13 cellular contexts compared by ENCODE assay signal in the genomic region with DNA sequence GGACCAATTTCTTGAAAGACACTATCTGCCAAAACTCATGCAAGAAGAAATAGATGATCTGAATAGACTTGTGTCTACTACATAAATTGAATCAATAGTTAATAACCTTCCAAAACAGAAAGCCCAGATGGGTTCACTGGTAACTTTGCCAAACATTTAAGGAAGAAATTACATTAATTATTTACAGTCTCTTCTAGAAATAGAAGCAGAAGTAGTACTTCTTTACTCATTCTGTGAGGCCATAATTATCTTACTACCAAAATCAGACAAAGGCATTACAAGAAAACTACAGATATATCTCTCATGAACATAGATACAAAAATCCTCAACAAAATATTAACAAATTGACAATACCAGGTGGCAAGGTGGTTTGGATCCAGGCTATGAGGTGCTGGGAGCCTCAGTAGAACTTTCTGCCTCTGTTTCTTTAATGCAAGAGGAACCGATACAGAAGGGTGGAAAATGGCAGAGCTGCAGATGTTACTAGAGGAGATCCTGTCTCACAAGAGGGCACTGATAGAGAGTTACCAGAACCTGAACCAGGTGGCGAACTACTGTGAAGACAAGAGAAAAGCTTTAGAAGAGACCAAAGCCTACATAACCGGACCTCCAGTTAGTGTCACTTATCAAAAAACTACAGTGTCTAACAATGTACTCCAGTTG. TPM values are rescaled to one million over a fixed set of nuclear protein-coding genes. Genes with fewer than 3 reads are reported as not detected.
DNase-seq lines count a peak whose midpoint lies in the region; ATAC-seq and TF ChIP-seq lines count a peak whose summit lies in the region.
"Had no signal": no experiment of that assay in that cellular context is flagged by ENCODE, and none has a peak within 500 bp of the region (broad histone marks: within the 10 kb centered on the region; RNA-seq: fewer than 3 reads in every experiment).

No MANE protein-coding gene starts in this region.

- H3K9me3 Mint-ChIP-seq in stimulated activated memory B cell treated with anti-CD40 and anti-IgM and Interleukin-4, amounts not matched to agents 10 μg/mL and 1 μg/mL and 100 μg/mL, for 72 hours: peaks cover 3% of the 10 kb centered on the region

- no peaks in the 10 kb centered on the region for H3K36me3 ChIP-seq in esophagus muscularis mucosa
- H3K36me3 ChIP-seq in uterus: no peaks in the 10 kb centered on the region
- H3K36me3 ChIP-seq: BLaER1 treated with 17β-estradiol and CSF1 and Interleukin-3, amounts not matched to agents 10 nM and 100 nM; cardiac muscle cell had no signal

- no peak overlapping the region for H3K4me3 ChIP-seq in esophagus muscularis mucosa
- no peak overlapping the region for H3K4me3 ChIP-seq in uterus
- H3K4me3 ChIP-seq: BLaER1 treated with 17β-estradiol and CSF1 and Interleukin-3, amounts not matched to agents 10 nM and 100 nM; cardiac muscle cell had no signal

- WGBS in esophagus muscularis mucosa: 98% methylated on average over 3 of the region's 3 CpGs

- H3K36me3 Mint-ChIP-seq in stimulated activated memory B cell treated with anti-CD40 and anti-IgM and Interleukin-4, amounts not matched to agents 10 μg/mL and 1 μg/mL and 100 μg/mL, for 72 hours: no peaks in the 10 kb centered on the region

- DNase-seq in esophagus muscularis mucosa (ENCODE audit: extremely low spot score) (no peak), uterus (no peak)
- no peak for DNase-seq in stimulated activated naive CD4-positive, alpha-beta T cell (lab: John Stamatoyannopoulos, UW)
- DNase-seq: activated CD8-positive, alpha-beta T cell treated with anti-CD3 and anti-CD28 coated beads, Interleukin-2, amount 10 ng/mL, durations not matched to agents 7 days and 5 days; activated naive CD4-positive, alpha-beta T cell treated with Interleukin-2 at 50 U/mL for 16 hours had no signal

- H3K4me1 ChIP-seq in esophagus muscularis mucosa (no peaks in the 10 kb centered on the region), uterus (no peaks in the 10 kb centered on the region)

- peak overlapping the region; percentile 50 for H3K27ac Mint-ChIP-seq in stimulated activated memory B cell treated with anti-CD40 and anti-IgM and Interleukin-4, amounts not matched to agents 10 μg/mL and 1 μg/mL and 100 μg/mL, for 72 hours
- H3K27ac Mint-ChIP-seq: activated CD8-positive, alpha-beta T cell treated with anti-CD3 and anti-CD28 coated beads, Interleukin-2, amount 10 ng/mL, durations not matched to agents 7 days and 5 days; nephron had no signal

- ATAC-seq in GM19023 (IDR thresholded peaks at IDR 0.05; ENCODE audit: unreplicated experiment): peak; percentile 60
- peak; percentile 62 for ATAC-seq in GM21723 (IDR thresholded peaks at IDR 0.05; ENCODE audit: unreplicated experiment)
- peak; percentile 55 for ATAC-seq in HG03108 (IDR thresholded peaks at IDR 0.05; ENCODE audit: unreplicated experiment)
- ATAC-seq in stimulated activated memory B cell treated with anti-CD40 and anti-IgM and Interleukin-4, amounts not matched to agents 10 μg/mL and 1 μg/mL and 100 μg/mL, for 72 hours: peak; percentile 67
- ATAC-seq: activated CD8-positive, alpha-beta T cell treated with anti-CD3 and anti-CD28 coated beads, Interleukin-2, amount 10 ng/mL, durations not matched to agents 7 days and 5 days; right cardiac atrium had no signal

- intact Hi-C loops in esophagus muscularis mucosa (cut with DNase I) (no loop called here), uterus (cut with DNase I; ENCODE audit: low total_unique reads) (no loop called here)

- TF ChIP-seq EP300 in esophagus muscularis mucosa (IDR thresholded peaks at IDR 0.05): no peak

- TF ChIP-seq CTCF in esophagus muscularis mucosa (IDR thresholded peaks at IDR 0.05): no peak
- no peak for TF ChIP-seq CTCF in uterus (IDR thresholded peaks at IDR 0.05)

- peaks cover 15% of the 10 kb centered on the region for H3K4me1 Mint-ChIP-seq in stimulated activated memory B cell treated with anti-CD40 and anti-IgM and Interleukin-4, amounts not matched to agents 10 μg/mL and 1 μg/mL and 100 μg/mL, for 72 hours

- H3K27me3 ChIP-seq in esophagus muscularis mucosa (no peaks in the 10 kb centered on the region), uterus (no peaks in the 10 kb centered on the region)
- H3K27me3 ChIP-seq: BLaER1 treated with 17β-estradiol and CSF1 and Interleukin-3, amounts not matched to agents 10 nM and 100 nM; cardiac muscle cell had no signal

- no peaks in the 10 kb centered on the region for H3K9me3 ChIP-seq in esophagus muscularis mucosa
- no peaks in the 10 kb centered on the region for H3K9me3 ChIP-seq in uterus
- H3K9me3 ChIP-seq: BLaER1 treated with 17β-estradiol and CSF1 and Interleukin-3, amounts not matched to agents 10 nM and 100 nM had no signal

- H3K27ac ChIP-seq in esophagus muscularis mucosa (replicated peaks in 1 of 4) (no peak overlapping the region), uterus (no peak overlapping the region)
- H3K27ac ChIP-seq: BLaER1 treated with 17β-estradiol and CSF1 and Interleukin-3, amounts not matched to agents 10 nM and 100 nM; cardiac muscle cell had no signal

- H3K27me3 Mint-ChIP-seq in stimulated activated memory B cell treated with anti-CD40 and anti-IgM and Interleukin-4, amounts not matched to agents 10 μg/mL and 1 μg/mL and 100 μg/mL, for 72 hours: no peaks in the 10 kb centered on the region

- H3K4me3 Mint-ChIP-seq in stimulated activated memory B cell treated with anti-CD40 and anti-IgM and Interleukin-4, amounts not matched to agents 10 μg/mL and 1 μg/mL and 100 μg/mL, for 72 hours: no peak overlapping the region
- H3K4me3 Mint-ChIP-seq: activated CD8-positive, alpha-beta T cell treated with anti-CD3 and anti-CD28 coated beads, Interleukin-2, amount 10 ng/mL, durations not matched to agents 7 days and 5 days; nephron had no signal

- TF ChIP-seq POLR2A in esophagus muscularis mucosa (IDR thresholded peaks at IDR 0.05; ENCODE audit: low read depth) (no peak), uterus (IDR thresholded peaks at IDR 0.05) (no peak)

RNA-seq across cellular contexts. Expression of gene KTN1, which starts 33.7 kb away (rescaled TPM):
- total RNA-seq in esophagus muscularis mucosa: 100 to 1,000 TPM; 137 to 151 (median 146) TPM
- 100 to 1,000 TPM in 2 of 4 donors, 10 to 100 TPM in 2; 57.9 to 183 (median 99.7) TPM for total RNA-seq in uterus
